8 cellular contexts compared by ENCODE assay signal in the genomic region with DNA sequence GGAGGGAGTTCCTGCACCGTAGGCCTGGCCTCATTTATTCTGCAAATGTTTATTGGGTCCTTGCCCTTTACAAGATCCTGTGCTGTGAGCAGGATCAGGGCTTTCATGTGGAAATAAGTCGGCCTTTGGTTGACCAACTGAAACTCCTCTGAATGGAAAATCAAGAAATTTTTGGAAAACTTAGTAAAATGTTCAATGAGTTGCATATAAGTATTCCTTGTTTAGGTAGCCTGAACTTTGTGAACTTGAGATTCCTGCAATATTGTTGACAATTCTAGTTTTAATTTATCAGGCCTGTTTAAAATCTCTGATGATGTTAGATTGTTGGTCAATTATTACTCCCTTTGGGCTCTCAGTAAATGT. TPM values are rescaled to one million over a fixed set of nuclear protein-coding genes. Genes with fewer than 3 reads are reported as not detected.
DNase-seq lines count a peak whose midpoint lies in the region; ATAC-seq and TF ChIP-seq lines count a peak whose summit lies in the region.

No MANE protein-coding gene starts in this region.

- no peaks in the 10 kb centered on the region for H3K27me3 ChIP-seq in rectal smooth muscle tissue (ENCODE audit: control insufficient read depth, insufficient read depth, low read length)

- peak overlapping the region; percentile 87 for H3K27ac ChIP-seq in rectal smooth muscle tissue (ENCODE audit: low read depth, low read length)

- H3K27me3 Mint-ChIP-seq in T-helper 17 cell: no peaks in the 10 kb centered on the region

- ATAC-seq in T-helper 17 cell (no peak), GM21423 (IDR thresholded peaks at IDR 0.05; ENCODE audit: unreplicated experiment) (no peak), HG03520 (IDR thresholded peaks at IDR 0.05; ENCODE audit: unreplicated experiment) (no peak), GM19455 (IDR thresholded peaks at IDR 0.05; ENCODE audit: unreplicated experiment) (no peak)

- no peak overlapping the region for H3K9ac ChIP-seq in rectal smooth muscle tissue (ENCODE audit: low read length)

- H3K4me3 ChIP-seq in GM08714 (ENCODE audit: low read length) (peak overlapping the region; percentile 78), foreskin fibroblast (ENCODE audit: low read depth in 1 of 2, low read length in 2 of 2) (peak overlapping the region; percentile 75 to 81), rectal smooth muscle tissue (ENCODE audit: low read length) (peak overlapping the region; percentile 86)

- peaks cover 40% of the 10 kb centered on the region for H3K4me1 Mint-ChIP-seq in T-helper 17 cell

- peaks cover 3% of the 10 kb centered on the region for H3K36me3 Mint-ChIP-seq in T-helper 17 cell (ENCODE audit: low read depth)

- H3K27ac Mint-ChIP-seq in T-helper 17 cell: peak overlapping the region; percentile 95

- H3K4me1 ChIP-seq in rectal smooth muscle tissue (ENCODE audit: control insufficient read depth, insufficient read depth, low read length): peaks cover 13% of the 10 kb centered on the region

- no peak for TF ChIP-seq CTCF in foreskin fibroblast (IDR thresholded peaks at IDR 0.05; ENCODE audit: low read depth, low read length)

- H3K9me3 ChIP-seq in T-helper 17 cell (ENCODE audit: control insufficient read depth, low read length, poor library complexity, severe bottlenecking): no peaks in the 10 kb centered on the region

- H3K36me3 ChIP-seq in rectal smooth muscle tissue (ENCODE audit: control insufficient read depth, insufficient read depth, low read length): peaks cover 3% of the 10 kb centered on the region

- H3K4me3 Mint-ChIP-seq in T-helper 17 cell: peak overlapping the region; percentile 93

- no peak for DNase-seq in T-helper 17 cell
- no peak for DNase-seq in foreskin fibroblast
- no peak for DNase-seq in NCI-H146 (lab: John Stamatoyannopoulos, UW)

RNA-seq across cellular contexts. Expression of gene MAML1, which starts 1.1 kb away (rescaled TPM):
- 10 to 100 TPM; 28.4 to 33.2 TPM for total RNA-seq in T-helper 17 cell

RNA-seq across cellular contexts. Expression of gene CANX, which starts 35.0 kb away (rescaled TPM):
- total RNA-seq in T-helper 17 cell: 100 to 1,000 TPM; 235 to 238 TPM

RNA-seq across cellular contexts. Expression of gene CBY3, which starts 52.9 kb away (rescaled TPM):
- total RNA-seq in T-helper 17 cell: not detected
